8 cellular contexts compared by ENCODE assay signal in genomic region chr21:46057111-46057709, GRCh38. TPM values are rescaled to one million over a fixed set of nuclear protein-coding genes. Genes with fewer than 3 reads are reported as not detected.
DNase-seq lines count a peak whose midpoint lies in the region; TF ChIP-seq lines count a peak whose summit lies in the region.

No MANE protein-coding gene starts in this region.

- peaks cover 0 to 4% of the 10 kb centered on the region in 2 donors for H3K4me1 ChIP-seq in mucosa of rectum (ENCODE audit: control insufficient read depth in 2 of 2, insufficient read depth in 2 of 2, low read length in 2 of 2)
- peaks cover 11 to 42% (median 29%) of the 10 kb centered on the region in 4 donors for H3K4me1 ChIP-seq in stomach
- H3K4me1 ChIP-seq in Karpas-422 (ENCODE audit: low read length), result no peaks in the 10 kb centered on the region

- H3K27ac ChIP-seq in mucosa of rectum (ENCODE audit: low read depth in 2 of 2, low read length in 2 of 2) (peak overlapping the region; percentile 76 to 88), stomach (peak overlapping the region; percentile 76 to 95 (median 88)), Karpas-422 (ENCODE audit: low read length) (no peak overlapping the region)

- H3K79me2 ChIP-seq in Karpas-422 (ENCODE audit: low read length), result no peaks in the 10 kb centered on the region

- H3K9me3 ChIP-seq in mucosa of rectum (ENCODE audit: control insufficient read depth in 2 of 2, low read length in 2 of 2) (no peaks in the 10 kb centered on the region), stomach (peaks cover 0 to 11% (median 2%) of the 10 kb centered on the region in 4 donors), Karpas-422 (ENCODE audit: low read length) (peaks cover 17% of the 10 kb centered on the region; the same call in 1 of the 2 replicates)

- DNase-seq in RPMI7951 (ENCODE audit: low read depth), result peak; percentile 40
- DNase-seq in stomach, result no peak
- no peak for DNase-seq in GM10266 (ENCODE audit: extremely low spot score)
- DNase-seq in Karpas-422, result no peak
- no peak for DNase-seq in DMS153 treated with DMSO at 0.1 percent for 48 hours (lab: John Stamatoyannopoulos, UW; ENCODE audit: unreplicated experiment)
- no peak for DNase-seq in NCI-H526 (lab: John Stamatoyannopoulos, UW)

- H3K9me2 ChIP-seq in Karpas-422 (replicated peaks; ENCODE audit: insufficient read depth, low read length), result no peaks in the 10 kb centered on the region

- peak overlapping the region in 1 of 5 experiments; percentile 32 for H3K4me3 Mint-ChIP-seq in brain

- no peaks in the 10 kb centered on the region for H4K20me1 ChIP-seq in Karpas-422 (ENCODE audit: insufficient read depth, low read depth, low read length)

- no peak for TF ChIP-seq POLR2A in stomach (IDR thresholded peaks at IDR 0.05)

- no peak overlapping the region for H2AFZ ChIP-seq in Karpas-422 (ENCODE audit: low read length)

- peaks cover 14% of the 10 kb centered on the region for H3K27me3 Mint-ChIP-seq in brain

- no peak overlapping the region for H3K4me2 ChIP-seq in Karpas-422 (ENCODE audit: low read depth, low read length, poor library complexity, severe bottlenecking)

- intact Hi-C loops in stomach (cut with DNase I; ENCODE audit: low total_unique reads), result loop anchor here (10.0 kb wide), 1 partner anchor 62 kb away; no protein-coding TSS in a partner anchor

- H3K27ac Mint-ChIP-seq in brain, result peak overlapping the region in 4 of 5 experiments; percentile 50 to 90 (median 68)

- TF ChIP-seq EP300 in stomach (IDR thresholded peaks at IDR 0.05), result no peak

- H3K4me3 ChIP-seq in mucosa of rectum (ENCODE audit: low read length in 2 of 2) (no peak overlapping the region), stomach (no peak overlapping the region), Karpas-422 (ENCODE audit: low read length) (no peak overlapping the region)

- H3K4me1 Mint-ChIP-seq in brain, result peaks cover 26% of the 10 kb centered on the region

- no peaks in the 10 kb centered on the region for H3K27me3 ChIP-seq in mucosa of rectum (ENCODE audit: control insufficient read depth in 2 of 2, insufficient read depth in 2 of 2, low read length in 2 of 2)
- peaks cover 0 to 36% (median 7%) of the 10 kb centered on the region in 3 donors for H3K27me3 ChIP-seq in stomach
- no peaks in the 10 kb centered on the region for H3K27me3 ChIP-seq in Karpas-422 (ENCODE audit: low read length)

- WGBS in stomach, 5 donors, result 46 to 62% (median 54%) methylated on average over 11 to 27 of the region's 27 CpGs

- H3K9me3 Mint-ChIP-seq in brain, result peaks cover 5 to 29% (median 20%) of the 10 kb centered on the region in 5 experiments

- no peaks in the 10 kb centered on the region for H3K36me3 ChIP-seq in mucosa of rectum (ENCODE audit: control insufficient read depth in 2 of 2, insufficient read depth in 2 of 2, low read length in 2 of 2)
- no peaks in the 10 kb centered on the region for H3K36me3 ChIP-seq in stomach
- no peaks in the 10 kb centered on the region for H3K36me3 ChIP-seq in Karpas-422 (ENCODE audit: insufficient read depth, low read length)

- H3K9ac ChIP-seq in mucosa of rectum (ENCODE audit: low read depth in 1 of 2, low read length in 2 of 2) (peak overlapping the region in 1 of 2 donors; percentile 39), Karpas-422 (ENCODE audit: low read length) (no peak overlapping the region)

- no peak for TF ChIP-seq CTCF in brain (conservative IDR thresholded peaks at IDR 0.05)
- TF ChIP-seq CTCF in stomach (IDR thresholded peaks at IDR 0.05), result no peak
- TF ChIP-seq CTCF in GM10266 (IDR thresholded peaks at IDR 0.05; ENCODE audit: control insufficient read depth, insufficient read depth, low read depth, missing control alignments), result no peak

- no peaks in the 10 kb centered on the region for H3K36me3 Mint-ChIP-seq in brain

RNA-seq across cellular contexts. Expression of gene COL6A2, which starts 40.7 kb away (rescaled TPM):
- 680 and 1,049 TPM in 2 replicates for total RNA-seq in RPMI7951 (2014; rRNA removed; shearing (Covaris generic))
- polyA plus RNA-seq in brain (ENCODE audit: insufficient read depth, low read depth, low replicate concordance), result 21.4 TPM
- total RNA-seq in stomach, result 1,000 to 10,000 TPM in 1 of 5 donors, 100 to 1,000 TPM in 4; 351 to 3,737 (median 491) TPM
- 100 to 1,000 TPM in 2 of 3 donors, 10 to 100 TPM in 1; 79.3 to 246 (median 113) TPM for polyA plus RNA-seq in stomach
- total RNA-seq in Karpas-422 (2014; rRNA removed; shearing (Covaris generic); ENCODE audit: low replicate concordance), result not detected in 2 replicates

Comparison
In these comparisons a context has a peak if more than half of its experiments do, and no peak if none do; other contexts are left out.
1. RNA of gene COL6A2, which starts 40.7 kb away (total RNA-seq): 680 to 1,049 TPM in RPMI7951 and 351 to 3,737 TPM in stomach; not detected in Karpas-422; every median in the first group is over 100 times any median in the second.